ENCODE assay signal across 18 cellular contexts in the genomic region with DNA sequence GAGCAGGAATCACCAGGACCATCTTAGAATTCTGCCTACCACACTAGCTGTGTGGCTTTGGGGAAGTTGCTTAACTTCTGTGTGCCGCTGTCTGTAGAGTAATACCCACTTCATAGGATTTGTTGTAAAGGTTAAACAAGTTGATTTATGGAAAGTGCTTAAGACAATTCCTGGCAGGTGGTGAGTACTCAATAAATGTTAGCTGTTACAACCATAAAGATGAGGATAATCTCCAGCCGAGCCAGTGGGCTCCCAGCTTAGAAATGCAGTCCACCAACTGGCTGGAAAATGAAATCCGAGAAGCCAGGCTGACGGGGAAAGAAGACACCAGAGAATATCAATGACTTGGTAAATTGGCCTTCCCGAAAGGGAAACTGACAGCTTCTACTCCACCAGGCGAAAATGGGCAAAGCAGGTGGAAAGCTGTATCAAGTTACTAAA.
DNase-seq lines count a peak whose midpoint lies in the region; ATAC-seq, FAIRE-seq and TF ChIP-seq lines count a peak whose summit lies in the region.
"Had no signal": no experiment of that assay in that cellular context is flagged by ENCODE, and none has a peak within 500 bp of the region (broad histone marks: within the 10 kb centered on the region; RNA-seq: fewer than 3 reads in every experiment).

No MANE protein-coding gene starts in this region.

- no peak overlapping the region for H3K4me2 ChIP-seq in neuronal stem cell (ENCODE audit: insufficient read depth, low read length, poor library complexity, severe bottlenecking)

- H2BK12ac ChIP-seq in neuronal stem cell (ENCODE audit: low read length) = no peak overlapping the region

- intact Hi-C loops in sigmoid colon (cut with DNase I) = no loop called here

- no peak overlapping the region for H2BK120ac ChIP-seq in neuronal stem cell (ENCODE audit: low read depth, low read length)

- H2BK15ac ChIP-seq in neuronal stem cell (ENCODE audit: low read length) = no peak overlapping the region

- FAIRE-seq in D721Med (lab: Jason Lieb, UNC) = peak; percentile 96

- no peaks in the 10 kb centered on the region for H3K9me3 Mint-ChIP-seq in endodermal cell
- peaks cover 2% of the 10 kb centered on the region for H3K9me3 Mint-ChIP-seq in activated naive CD4-positive, alpha-beta T cell treated with anti-CD3 and anti-CD28 coated beads, Interleukin-2, amount 10 ng/mL, durations not matched to agents 7 days and 5 days
- H3K9me3 Mint-ChIP-seq: IgD-negative memory B cell; stimulated activated memory B cell treated with anti-CD40 and anti-IgM and Interleukin-4, amounts not matched to agents 10 μg/mL and 1 μg/mL and 100 μg/mL, for 72 hours had no signal

- no peak overlapping the region for H2BK5ac ChIP-seq in neuronal stem cell (ENCODE audit: low read length)

- H3K14ac ChIP-seq in neuronal stem cell (ENCODE audit: low read length) = no peak overlapping the region

- ATAC-seq in HG02571 (IDR thresholded peaks at IDR 0.05; ENCODE audit: unreplicated experiment) = no peak
- ATAC-seq: stimulated activated memory B cell treated with anti-CD40 and anti-IgM and Interleukin-4, amounts not matched to agents 10 μg/mL and 1 μg/mL and 100 μg/mL, for 72 hours had no signal

- no peak overlapping the region for H4K91ac ChIP-seq in neuronal stem cell (ENCODE audit: low read depth, low read length, poor library complexity)

- no peak overlapping the region for H2AK5ac ChIP-seq in neuronal stem cell (ENCODE audit: low read depth, low read length)

- no peaks in the 10 kb centered on the region for H3K27me3 Mint-ChIP-seq in endodermal cell (ENCODE audit: insufficient read depth)
- H3K27me3 Mint-ChIP-seq in activated naive CD4-positive, alpha-beta T cell treated with anti-CD3 and anti-CD28 coated beads, Interleukin-2, amount 10 ng/mL, durations not matched to agents 7 days and 5 days = no peaks in the 10 kb centered on the region
- H3K27me3 Mint-ChIP-seq: IgD-negative memory B cell; stimulated activated memory B cell treated with anti-CD40 and anti-IgM and Interleukin-4, amounts not matched to agents 10 μg/mL and 1 μg/mL and 100 μg/mL, for 72 hours had no signal

- H3K4me1 Mint-ChIP-seq in endodermal cell = peaks cover 16% of the 10 kb centered on the region
- no peaks in the 10 kb centered on the region for H3K4me1 Mint-ChIP-seq in activated naive CD4-positive, alpha-beta T cell treated with anti-CD3 and anti-CD28 coated beads, Interleukin-2, amount 10 ng/mL, durations not matched to agents 7 days and 5 days

- TF ChIP-seq POLR2A in sigmoid colon (IDR thresholded peaks at IDR 0.05) = no peak

- H3K4me1 ChIP-seq in endodermal cell (ENCODE audit: control insufficient read depth, insufficient read depth, low read length) (no peaks in the 10 kb centered on the region), sigmoid colon (peaks cover 0 to 14% (median 0%) of the 10 kb centered on the region in 4 donors), neuronal stem cell (ENCODE audit: control insufficient read depth in 2 of 2, insufficient read depth in 1 of 2, low read depth in 1 of 2, low read length in 2 of 2) (peaks cover 17 to 20% of the 10 kb centered on the region in 2 donors)

- CTCF ChIA-PET in activated naive CD4-positive, alpha-beta T cell treated with anti-CD3 and anti-CD28 coated beads, Interleukin-2, amount 10 ng/mL, durations not matched to agents 7 days and 5 days (lab: Charles Lee) = interaction anchor here (1.5 kb wide), 1 partner anchor 248 kb away, joined by 4 read pairs; no protein-coding TSS in a partner anchor

- TF ChIP-seq EP300 in sigmoid colon (IDR thresholded peaks at IDR 0.05) = no peak

- H3K36me3 ChIP-seq in endodermal cell (ENCODE audit: control insufficient read depth, insufficient read depth, low read length) (no peaks in the 10 kb centered on the region), sigmoid colon (no peaks in the 10 kb centered on the region), neuronal stem cell (replicated peaks in 1 of 2; ENCODE audit: control insufficient read depth in 2 of 2, insufficient read depth in 2 of 2, low read length in 2 of 2) (no peaks in the 10 kb centered on the region)
- H3K36me3 ChIP-seq: ascending aorta had no signal

- peaks cover 2% of the 10 kb centered on the region for H3K79me1 ChIP-seq in neuronal stem cell (ENCODE audit: low read depth, low read length)

- no peaks in the 10 kb centered on the region for H3K9me3 ChIP-seq in endodermal cell (ENCODE audit: control insufficient read depth, low read length)
- no peaks in the 10 kb centered on the region for H3K9me3 ChIP-seq in sigmoid colon
- H3K9me3 ChIP-seq in neuronal stem cell (replicated peaks in 1 of 2; ENCODE audit: control insufficient read depth in 2 of 2, insufficient read depth in 1 of 2, low read depth in 1 of 2, low read length in 2 of 2) = no peaks in the 10 kb centered on the region
- H3K9me3 ChIP-seq: ascending aorta had no signal

- 69 to 77% methylated on average over 6 of the region's 6 CpGs for WGBS in endodermal cell (ENCODE audit: insufficient coverage in 1 of 2, insufficient read length in 1 of 2), 2 experiments
- WGBS in sigmoid colon, 2 donors = 35 to 82% methylated on average over 6 of the region's 6 CpGs
- no CpG with 5 or more reads among the region's 6 CpGs for WGBS in neuronal stem cell (ENCODE audit: extremely low coverage in 2 of 2, insufficient read length in 2 of 2, insufficient replicate concordance in 1 of 2), 2 donors

- H3K4me3 ChIP-seq in endodermal cell (ENCODE audit: low read length) (no peak overlapping the region), sigmoid colon (no peak overlapping the region), neuronal stem cell (ENCODE audit: low read length in 2 of 2) (no peak overlapping the region)
- H3K4me3 ChIP-seq: ascending aorta, coronary artery, SK-N-MC had no signal

- no peak for TF ChIP-seq CTCF in D721Med (IDR thresholded peaks at IDR 0.05; ENCODE audit: insufficient read depth, missing control alignments)
- no peak for TF ChIP-seq CTCF in endodermal cell (conservative IDR thresholded peaks at IDR 0.05)
- no peak for TF ChIP-seq CTCF in sigmoid colon (IDR thresholded peaks at IDR 0.05)

- H3K18ac ChIP-seq in neuronal stem cell (ENCODE audit: low read length) = no peak overlapping the region

- H3K23ac ChIP-seq in neuronal stem cell (ENCODE audit: low read depth, low read length, poor library complexity) = no peak overlapping the region

- peaks cover 7% of the 10 kb centered on the region for H3K36me3 Mint-ChIP-seq in endodermal cell (ENCODE audit: low read depth)
- peaks cover 23% of the 10 kb centered on the region for H3K36me3 Mint-ChIP-seq in activated naive CD4-positive, alpha-beta T cell treated with anti-CD3 and anti-CD28 coated beads, Interleukin-2, amount 10 ng/mL, durations not matched to agents 7 days and 5 days
- H3K36me3 Mint-ChIP-seq: IgD-negative memory B cell had no signal

- H2AFZ ChIP-seq in neuronal stem cell (ENCODE audit: low read length) = no peak overlapping the region

- H3K4me3 Mint-ChIP-seq in endodermal cell = no peak overlapping the region
- no peak overlapping the region for H3K4me3 Mint-ChIP-seq in activated naive CD4-positive, alpha-beta T cell treated with anti-CD3 and anti-CD28 coated beads, Interleukin-2, amount 10 ng/mL, durations not matched to agents 7 days and 5 days
- H3K4me3 Mint-ChIP-seq: IgD-negative memory B cell; stimulated activated memory B cell treated with anti-CD40 and anti-IgM and Interleukin-4, amounts not matched to agents 10 μg/mL and 1 μg/mL and 100 μg/mL, for 72 hours had no signal

- H3K27ac ChIP-seq in endodermal cell (ENCODE audit: low read depth, low read length) = peak overlapping the region; percentile 59
- H3K27ac ChIP-seq in sigmoid colon = no peak overlapping the region
- H3K27ac ChIP-seq in neuronal stem cell (replicated peaks; ENCODE audit: low read length) = no peak overlapping the region
- H3K27ac ChIP-seq: ascending aorta, coronary artery, SK-N-MC, VCaP had no signal

- DNase-seq in D721Med (ENCODE audit: insufficient read length, low spot score) (peak; percentile 71), NCI-H1417 treated with DMSO at 0.1 percent for 48 hours (lab: John Stamatoyannopoulos, UW) (peak; percentile 71), NCI-H526 treated with DMSO at 0.1 percent for 48 hours (lab: John Stamatoyannopoulos, UW) (peak; percentile 67), endodermal cell (no peak), sigmoid colon (no peak), neuronal stem cell (ENCODE audit: low spot score) (no peak)
- DNase-seq in activated naive CD4-positive, alpha-beta T cell treated with anti-CD3 and anti-CD28 coated beads, Interleukin-2, amount 10 ng/mL, durations not matched to agents 7 days and 5 days = no peak
- DNase-seq: activated gamma-delta T cell, EL, HCEC 1CT, trophoblast cell had no signal

- H3K27me3 ChIP-seq in endodermal cell (ENCODE audit: control insufficient read depth, insufficient read depth, low read length, poor library complexity, severe bottlenecking) = no peaks in the 10 kb centered on the region
- no peaks in the 10 kb centered on the region for H3K27me3 ChIP-seq in sigmoid colon
- no peaks in the 10 kb centered on the region for H3K27me3 ChIP-seq in neuronal stem cell (ENCODE audit: control insufficient read depth in 3 of 3, insufficient read depth in 3 of 3, low read depth in 1 of 3, low read length in 3 of 3)
- H3K27me3 ChIP-seq: ascending aorta had no signal

- H3K4ac ChIP-seq in neuronal stem cell (ENCODE audit: low read length) = no peak overlapping the region

- no peak overlapping the region for H4K8ac ChIP-seq in neuronal stem cell (ENCODE audit: low read depth, low read length)

- no peak overlapping the region for H3K9ac ChIP-seq in endodermal cell (ENCODE audit: extremely low read depth, low read length, poor library complexity, severe bottlenecking)
- no peak overlapping the region for H3K9ac ChIP-seq in neuronal stem cell (ENCODE audit: low read depth, low read length, poor library complexity)

- H3K27ac Mint-ChIP-seq in endodermal cell = no peak overlapping the region
- H3K27ac Mint-ChIP-seq in activated naive CD4-positive, alpha-beta T cell treated with anti-CD3 and anti-CD28 coated beads, Interleukin-2, amount 10 ng/mL, durations not matched to agents 7 days and 5 days = no peak overlapping the region
- H3K27ac Mint-ChIP-seq: stimulated activated memory B cell treated with anti-CD40 and anti-IgM and Interleukin-4, amounts not matched to agents 10 μg/mL and 1 μg/mL and 100 μg/mL, for 72 hours had no signal

Comparison
In these comparisons a context has a peak if more than half of its experiments do, and no peak if none do; other contexts are left out.
1. DNase-seq: peak in D721Med (single experiment), NCI-H1417 treated with DMSO at 0.1 percent for 48 hours (single experiment) and NCI-H526 treated with DMSO at 0.1 percent for 48 hours (single experiment); none in endodermal cell (single experiment), activated naive CD4-positive, alpha-beta T cell treated with anti-CD3 and anti-CD28 coated beads, Interleukin-2, amount 10 ng/mL, durations not matched to agents 7 days and 5 days (single experiment), sigmoid colon (single experiment) and neuronal stem cell (single experiment).